Comparison of ENCODE assay signal across 4 cellular contexts in the genomic region with DNA sequence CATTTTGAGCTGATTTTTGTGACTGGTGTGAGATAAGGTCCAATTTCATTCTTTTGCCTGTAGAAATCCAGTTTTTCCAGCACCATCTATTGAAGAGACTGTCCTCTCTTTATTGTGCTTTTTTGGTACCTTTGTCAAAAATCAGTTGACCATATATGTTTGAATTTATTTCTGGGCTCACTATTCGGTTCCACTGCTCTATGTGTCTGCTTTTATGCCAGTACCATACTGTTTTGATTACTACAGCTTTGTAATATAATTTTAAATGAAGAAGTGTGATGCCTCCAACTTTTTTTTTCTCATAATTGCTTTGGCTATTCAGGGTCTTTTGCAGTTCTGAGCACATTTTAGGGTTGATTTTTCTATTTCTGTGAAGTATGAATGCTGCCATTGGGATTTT.
TF ChIP-seq lines count a peak whose summit lies in the region.

No MANE protein-coding gene starts in this region.

TF ChIP-seq in SK-N-SH treated with all-trans-retinoic acid at 6 μM for 48 hours, 23 proteins besides CTCF, POLR2A, EP300 and RAD21 (continued from another document):
- TF ChIP-seq ARNTL (CRISPR knock-in tag; IDR thresholded peaks at IDR 0.05; ENCODE audit: borderline replicate concordance, low read depth): 0 out of 2 replicates have a peak, but pooled peaks have one; percentile 40

TF ChIP-seq in SK-N-SH, 30 proteins besides CTCF, POLR2A, EP300 and RAD21 (continued from another document):
- no peak for TF ChIP-seq FOSL2 (IDR thresholded peaks at IDR 0.05; ENCODE audit: borderline replicate concordance, low read depth)
- no peak for TF ChIP-seq GATA2 (CRISPR knock-in tag; IDR thresholded peaks at IDR 0.05)
- TF ChIP-seq MEF2A (IDR thresholded peaks at IDR 0.05; ENCODE audit: borderline replicate concordance, low read depth): no peak
- TF ChIP-seq YY1 (IDR thresholded peaks at IDR 0.05; ENCODE audit: low read depth): no peak

TF ChIP-seq in HEK293, 187 proteins besides CTCF, POLR2A, EP300 and RAD21 (continued from another document):
- TF ChIP-seq SETDB1 (IDR thresholded peaks at IDR 0.05; ENCODE audit: insufficient read length, low read length) (peak; percentile 57), TRIM28 (IDR thresholded peaks at IDR 0.05; ENCODE audit: borderline replicate concordance, low read length) (peak; percentile 46; the same call in 1 of the 2 replicates)
- TF ChIP-seq, protein P1, sequence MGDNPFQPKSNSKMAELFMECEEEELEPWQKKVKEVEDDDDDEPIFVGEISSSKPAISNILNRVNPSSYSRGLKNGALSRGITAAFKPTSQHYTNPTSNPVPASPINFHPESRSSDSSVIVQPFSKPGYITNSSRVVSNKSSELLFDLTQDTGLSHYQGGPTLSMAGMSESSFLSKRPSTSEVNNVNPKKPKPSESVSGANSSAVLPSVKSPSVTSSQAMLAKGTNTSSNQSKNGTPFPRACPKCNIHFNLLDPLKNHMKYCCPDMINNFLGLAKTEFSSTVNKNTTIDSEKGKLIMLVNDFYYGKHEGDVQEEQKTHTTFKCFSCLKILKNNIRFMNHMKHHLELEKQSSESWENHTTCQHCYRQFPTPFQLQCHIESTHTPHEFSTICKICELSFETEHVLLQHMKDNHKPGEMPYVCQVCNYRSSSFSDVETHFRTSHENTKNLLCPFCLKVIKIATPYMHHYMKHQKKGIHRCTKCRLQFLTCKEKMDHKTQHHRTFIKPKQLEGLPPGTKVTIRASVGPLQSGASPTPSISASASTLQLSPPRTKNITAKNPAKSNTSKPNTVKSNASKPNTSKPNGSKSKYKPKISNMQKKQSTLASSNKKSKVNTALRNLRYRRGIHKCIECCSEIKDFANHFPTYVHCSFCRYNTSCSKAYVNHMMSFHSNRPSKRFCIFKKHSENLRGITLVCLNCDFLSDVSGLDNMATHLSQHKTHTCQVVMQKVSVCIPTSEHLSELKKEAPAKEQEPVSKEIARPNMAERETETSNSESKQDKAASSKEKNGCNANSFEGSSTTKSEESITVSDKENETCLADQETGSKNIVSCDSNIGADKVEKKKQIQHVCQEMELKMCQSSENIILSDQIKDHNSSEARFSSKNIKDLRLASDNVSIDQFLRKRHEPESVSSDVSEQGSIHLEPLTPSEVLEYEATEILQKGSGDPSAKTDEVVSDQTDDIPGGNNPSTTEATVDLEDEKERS (tag by site-specific recombination; IDR thresholded peaks at IDR 0.05): 0 out of 2 replicates have a peak, but pooled peaks have one; percentile 67

TF ChIP-seq in K562, 482 proteins besides CTCF, POLR2A, EP300 and RAD21 (continued from another document):
- peak; percentile 70 for TF ChIP-seq RBM25 (IDR thresholded peaks at IDR 0.05; ENCODE audit: low read depth, low read length, severe bottlenecking)
TF ChIP-seq in K562: peak in this region for 1.
